Comparison of ENCODE assay signal across 9 cellular contexts in genomic region chr13:112065867-112066623, GRCh38. TPM values are rescaled to one million over a fixed set of nuclear protein-coding genes. Genes with fewer than 3 reads are reported as not detected.
A peak's percentile ranks its signal among the peaks of the same experiment; 100 is the strongest.
DNase-seq lines count a peak whose midpoint lies in the region; ATAC-seq and TF ChIP-seq lines count a peak whose summit lies in the region.
"Had no signal": no experiment of that assay in that cellular context is flagged by ENCODE, and none has a peak within 500 bp of the region (broad histone marks: within the 10 kb centered on the region; RNA-seq: fewer than 3 reads in every experiment).

No MANE protein-coding gene starts in this region.

- peak; percentile 63 for TF ChIP-seq CTCF in endodermal cell (conservative IDR thresholded peaks at IDR 0.05)

- peak overlapping the region; percentile 49 for H3K4me2 ChIP-seq in trophoblast cell (ENCODE audit: low read length)

- peak; percentile 84 for DNase-seq in COR-L47 (lab: John Stamatoyannopoulos, UW)
- peak; percentile 81 for DNase-seq in endodermal cell
- no peak for DNase-seq in trophoblast cell
- DNase-seq in NCI-H2171 treated with DMSO at 0.1 percent for 48 hours (lab: John Stamatoyannopoulos, UW): no peak
- no peak for DNase-seq in EL
- no peak for DNase-seq in NCI-H1092 treated with DMSO at 0.1 percent for 48 hours (lab: John Stamatoyannopoulos, UW)
- DNase-seq: MM.1S had no signal

- no peak overlapping the region for H3K23ac ChIP-seq in trophoblast cell (ENCODE audit: low read length)

- H4K91ac ChIP-seq in trophoblast cell (ENCODE audit: low read depth, low read length): no peak overlapping the region

- peak overlapping the region; percentile 59 for H3K4me3 ChIP-seq in HUES48 (ENCODE audit: low read depth, low read length)
- H3K4me3 ChIP-seq in endodermal cell (ENCODE audit: low read length): no peak overlapping the region
- H3K4me3 ChIP-seq in trophoblast cell (ENCODE audit: low read depth, low read length): no peak overlapping the region

- ATAC-seq in GM21423 (IDR thresholded peaks at IDR 0.05; ENCODE audit: unreplicated experiment): no peak

- no peaks in the 10 kb centered on the region for H3K36me3 Mint-ChIP-seq in endodermal cell (ENCODE audit: low read depth)

- no peak overlapping the region for H2BK12ac ChIP-seq in trophoblast cell (ENCODE audit: low read length)

- H3K18ac ChIP-seq in trophoblast cell (ENCODE audit: low read length): no peak overlapping the region

- H3K4me1 Mint-ChIP-seq in endodermal cell: peaks cover 12% of the 10 kb centered on the region

- H3K9ac ChIP-seq in HUES48 (ENCODE audit: low read depth, low read length): no peak overlapping the region
- H3K9ac ChIP-seq in endodermal cell (ENCODE audit: extremely low read depth, low read length, poor library complexity, severe bottlenecking): no peak overlapping the region
- H3K9ac ChIP-seq in trophoblast cell (ENCODE audit: low read length): no peak overlapping the region

- H4K8ac ChIP-seq in trophoblast cell (ENCODE audit: low read depth, low read length): no peak overlapping the region

- 2 to 6% methylated on average over 12 to 48 of the region's 48 CpGs for WGBS in endodermal cell (ENCODE audit: insufficient coverage in 1 of 2, insufficient read length in 1 of 2), 2 experiments
- WGBS in trophoblast cell (ENCODE audit: extremely low coverage, insufficient coverage, insufficient read length): no CpG with 5 or more reads among the region's 48 CpGs

- no peaks in the 10 kb centered on the region for H3K9me3 Mint-ChIP-seq in endodermal cell

- H3K36me3 ChIP-seq in HUES48 (ENCODE audit: control insufficient read depth, insufficient read depth, low read length) (no peaks in the 10 kb centered on the region), endodermal cell (ENCODE audit: control insufficient read depth, insufficient read depth, low read length) (no peaks in the 10 kb centered on the region), trophoblast cell (ENCODE audit: control insufficient read depth in 1 of 2, insufficient read depth in 2 of 2, low read length in 2 of 2) (no peaks in the 10 kb centered on the region)

- no peak overlapping the region for H3K4ac ChIP-seq in trophoblast cell (ENCODE audit: low read depth, low read length)

- H3K9me3 ChIP-seq in HUES48 (ENCODE audit: control insufficient read depth, insufficient read depth, low read length) (no peaks in the 10 kb centered on the region), endodermal cell (ENCODE audit: control insufficient read depth, low read length) (no peaks in the 10 kb centered on the region), trophoblast cell (ENCODE audit: insufficient read depth, low read depth, low read length) (peaks cover 6% of the 10 kb centered on the region)

- H4K12ac ChIP-seq in trophoblast cell (ENCODE audit: low read depth, low read length): no peak overlapping the region

- H2BK120ac ChIP-seq in trophoblast cell (ENCODE audit: insufficient read depth, low read length, poor library complexity): no peak overlapping the region

- H3K27ac ChIP-seq in HUES48 (ENCODE audit: low read depth, low read length) (no peak overlapping the region), endodermal cell (ENCODE audit: low read depth, low read length) (peak overlapping the region; percentile 3), trophoblast cell (ENCODE audit: low read depth, low read length) (no peak overlapping the region)

- no peak overlapping the region for H3K14ac ChIP-seq in trophoblast cell (ENCODE audit: low read length)

- H2AFZ ChIP-seq in trophoblast cell (ENCODE audit: insufficient read depth, low read length, poor library complexity): no peak overlapping the region

- H3K27ac Mint-ChIP-seq in endodermal cell: no peak overlapping the region

- H3K4me1 ChIP-seq in HUES48 (ENCODE audit: control insufficient read depth, insufficient read depth, low read length): peaks cover 26% of the 10 kb centered on the region
- H3K4me1 ChIP-seq in endodermal cell (ENCODE audit: control insufficient read depth, insufficient read depth, low read length): no peaks in the 10 kb centered on the region
- H3K4me1 ChIP-seq in trophoblast cell (ENCODE audit: control insufficient read depth in 1 of 2, insufficient read depth in 2 of 2, low read length in 2 of 2): peaks cover 7 to 8% of the 10 kb centered on the region in 2 experiments

- H3K79me2 ChIP-seq in trophoblast cell (ENCODE audit: control insufficient read depth, insufficient read depth, low read length, poor library complexity): no peaks in the 10 kb centered on the region

- H3K27me3 Mint-ChIP-seq in endodermal cell (ENCODE audit: insufficient read depth): peaks cover 89% of the 10 kb centered on the region

- H3K4me3 Mint-ChIP-seq in endodermal cell: peak overlapping the region; percentile 47

- no peaks in the 10 kb centered on the region for H3K79me1 ChIP-seq in trophoblast cell (ENCODE audit: low read length)

- H2AK5ac ChIP-seq in trophoblast cell (ENCODE audit: low read length): no peak overlapping the region

- no peak overlapping the region for H2BK5ac ChIP-seq in trophoblast cell (ENCODE audit: low read depth, low read length, poor library complexity)

- H3K27me3 ChIP-seq in HUES48 (ENCODE audit: control insufficient read depth, insufficient read depth, low read length) (peaks cover 96% of the 10 kb centered on the region), endodermal cell (ENCODE audit: control insufficient read depth, insufficient read depth, low read length, poor library complexity, severe bottlenecking) (peaks cover 93% of the 10 kb centered on the region), trophoblast cell (ENCODE audit: insufficient read depth, low read length) (peaks cover 87% of the 10 kb centered on the region)

RNA-seq across cellular contexts. Expression of gene SOX1, which starts 0.9 kb away (rescaled TPM):
- not detected for total RNA-seq in endodermal cell
- polyA plus RNA-seq in endodermal cell (2013, experiment 1 of 2): 40.6 TPM
- polyA plus RNA-seq in endodermal cell (2013, experiment 2 of 2): 33.9 TPM
- polyA plus RNA-seq in trophoblast cell (2013): not detected in 2 replicates

Comparison
In these comparisons a context has a peak if more than half of its experiments do, and no peak if none do; other contexts are left out.
1. DNase-seq: peak in COR-L47 (single experiment) and endodermal cell (single experiment); none in trophoblast cell (0 of 2), NCI-H2171 treated with DMSO at 0.1 percent for 48 hours (single experiment), EL (single experiment) and NCI-H1092 treated with DMSO at 0.1 percent for 48 hours (single experiment).